ENCODE assay signal across 8 cellular contexts in genomic region chr3:168419091-168419490, GRCh38.
"Had no signal": no experiment of that assay in that cellular context is flagged by ENCODE, and none has a peak within 500 bp of the region (broad histone marks: within the 10 kb centered on the region; RNA-seq: fewer than 3 reads in every experiment).

No MANE protein-coding gene starts in this region.

- H3K27me3 Mint-ChIP-seq: IgD-negative memory B cell had no signal

- DNase-seq: GOT3, H7, HFFc6 had no signal

- ATAC-seq: HCT116, HepG2 had no signal

- H3K4me3 ChIP-seq: HAP-1 had no signal

- H3K36me3 ChIP-seq: HAP-1 had no signal

- H3K27ac ChIP-seq: HL-60 had no signal

- H3K4me1 Mint-ChIP-seq: IgD-negative memory B cell had no signal

- H3K4me3 Mint-ChIP-seq: HFFc6, IgD-negative memory B cell had no signal

- H3K9me3 ChIP-seq: HAP-1 had no signal

- H3K27ac Mint-ChIP-seq: HFFc6, IgD-negative memory B cell had no signal

- H3K36me3 Mint-ChIP-seq: IgD-negative memory B cell had no signal
